In genomic region chr10:101818119-101818957, GRCh38 we compare ENCODE assay signal across 8 cellular contexts. TPM values are rescaled to one million over a fixed set of nuclear protein-coding genes. Genes with fewer than 3 reads are reported as not detected.
DNase-seq lines count a peak whose midpoint lies in the region; ATAC-seq, FAIRE-seq and TF ChIP-seq lines count a peak whose summit lies in the region.

TSS of gene OGA (minus strand) at chr10:101818444. CDS start at chr10:101818022, 422 bp downstream.

- H4K20me1 ChIP-seq in HepG2 (ENCODE audit: insufficient read depth, low read length): peaks cover 41% of the 10 kb centered on the region

- no peaks in the 10 kb centered on the region; a peak in 1 of 5 replicates for H3K36me3 ChIP-seq in HepG2 (replicated peaks in 1 of 2; ENCODE audit: control insufficient read depth in 1 of 2, insufficient read depth in 2 of 2, low read length in 2 of 2)

- peak; percentile 98 for FAIRE-seq in HepG2 (lab: Jason Lieb, UNC)

- peaks cover 39% of the 10 kb centered on the region for H3K4me1 Mint-ChIP-seq in activated CD4-positive, alpha-beta memory T cell treated with anti-CD3 and anti-CD28 coated beads for 36 hours (ENCODE audit: low read depth)

- H3K36me3 Mint-ChIP-seq in activated CD4-positive, alpha-beta memory T cell treated with anti-CD3 and anti-CD28 coated beads for 36 hours: peaks cover 12% of the 10 kb centered on the region

- no peaks in the 10 kb centered on the region for H3K27me3 Mint-ChIP-seq in activated CD4-positive, alpha-beta memory T cell treated with anti-CD3 and anti-CD28 coated beads for 36 hours

- in situ Hi-C loops in HepG2 (cut with HindIII; ENCODE audit: extremely low pct_ligation_motif_present, low pct_unique_long_range_greater_than_20kb): no loop called here

- no peaks in the 10 kb centered on the region for H3K9me3 ChIP-seq in HepG2 (ENCODE audit: low read length)

- intact Hi-C loops in activated CD4-positive, alpha-beta memory T cell treated with anti-CD3 and anti-CD28 coated beads for 36 hours (cut with micrococcal nuclease): loop anchor here (2.0 to 10.0 kb wide), 7 partner anchors 36 to 826 kb away; partner anchors contain the start of genes ACTR1A, FBXW4, NOLC1 and NPM3
- intact Hi-C loops in HepG2 (cut with micrococcal nuclease; ENCODE audit: unreplicated experiment): loop anchor here (2.0 to 10.0 kb wide), 2 partner anchors 18 to 686 kb away; partner anchors contain the start of genes ACTR1A and SUFU

- H3K79me2 ChIP-seq in HepG2 (ENCODE audit: insufficient read depth, low read length): peaks cover 59% of the 10 kb centered on the region

- TF ChIP-seq EP300 in HepG2 (IDR thresholded peaks at IDR 0.05; ENCODE audit: low read depth in 2 of 2, low read length in 2 of 2) (peak in 1 of 2 experiments; percentile 47; a peak in 2 of 4 replicates), HepG2 (CRISPR knock-in tag; IDR thresholded peaks at IDR 0.05; ENCODE audit: borderline replicate concordance) (no peak; the same call in 1 of the 2 replicates)

- peak within 1 kb of the TSS; percentile 87 for H3K9ac ChIP-seq in HepG2 (ENCODE audit: insufficient read depth, low read depth, low read length)

- H3K4me3 Mint-ChIP-seq in activated CD4-positive, alpha-beta memory T cell treated with anti-CD3 and anti-CD28 coated beads for 36 hours: peak within 1 kb of the TSS; percentile 97

- ATAC-seq in GM19438 (IDR thresholded peaks at IDR 0.05; ENCODE audit: low read depth, unreplicated experiment) (peak; percentile 82), HG03575 (IDR thresholded peaks at IDR 0.05; ENCODE audit: extremely low read depth, insufficient number of reproducible peaks, low FRiP score, unreplicated experiment) (peak; percentile 65), HepG2 (peak; percentile 90)

- peak within 1 kb of the TSS; percentile 97 for H3K27ac Mint-ChIP-seq in activated CD4-positive, alpha-beta memory T cell treated with anti-CD3 and anti-CD28 coated beads for 36 hours

- DNase-seq in CD1c-positive myeloid dendritic cell (ENCODE audit: extremely low spot score) (peak; percentile 98), NCI-H82 treated with DMSO at 0.1 percent for 48 hours (lab: John Stamatoyannopoulos, UW; ENCODE audit: unreplicated experiment) (peak; percentile 99), dermis microvascular lymphatic vessel endothelial cell (ENCODE audit: low read depth in 2 of 2) (peak; percentile 100), HepG2 (ENCODE audit: low spot score) (peak; percentile 99)
- peak; percentile 99 for DNase-seq in activated CD4-positive, alpha-beta memory T cell treated with anti-CD3 and anti-CD28 coated beads for 36 hours
- peak; percentile 96 for DNase-seq in stimulated activated CD4-positive, alpha-beta T cell treated with anti-CD3 and anti-CD28 coated beads, Interleukin-4, amount 100 ng/mL, for 1 hour

- POLR2A ChIA-PET in activated CD4-positive, alpha-beta memory T cell treated with anti-CD3 and anti-CD28 coated beads for 36 hours (lab: Charles Lee): interaction anchor here (0.6 to 2.9 kb wide), 20 partner anchors 10 to 1445 kb away, joined by 3 to 40 read pairs (median 4); partner anchors contain the start of genes ARL3, ARMH3, NOLC1 and NPM3
- POLR2A ChIA-PET in HepG2 (lab: Yijun Ruan, JAX): interaction anchor here (0.6 to 2.3 kb wide), 15 partner anchors 14 to 755 kb away, joined by 3 to 17 read pairs (median 3); partner anchors contain the start of gene NPM3

- peak; percentile 23; the same call in 1 of the 2 replicates for TF ChIP-seq RAD21 in HepG2 (CRISPR knock-in tag; IDR thresholded peaks at IDR 0.05)

- under 1% methylated on average over 47 of the region's 48 CpGs for WGBS in HepG2 (ENCODE audit: low lambda C conversion rate)

- peak within 1 kb of the TSS; percentile 91 for H3K27ac ChIP-seq in HepG2 (ENCODE audit: extremely low read length, insufficient read depth, low read length)

- H2AFZ ChIP-seq in HepG2 (ENCODE audit: low read length): peak within 1 kb of the TSS; percentile 83

- no peak for TF ChIP-seq CTCF in HepG2 (CRISPR knock-in tag; IDR thresholded peaks at IDR 0.05)

- peaks cover 38% of the 10 kb centered on the region for H3K4me1 ChIP-seq in HepG2 (ENCODE audit: insufficient read depth, low read length)

- H3K27me3 ChIP-seq in HepG2 (ENCODE audit: control insufficient read depth in 1 of 2, insufficient read depth in 2 of 2, low read length in 2 of 2): no peaks in the 10 kb centered on the region; a peak in 1 of 5 replicates

- H3K9me3 Mint-ChIP-seq in activated CD4-positive, alpha-beta memory T cell treated with anti-CD3 and anti-CD28 coated beads for 36 hours: no peaks in the 10 kb centered on the region

- H3K4me3 ChIP-seq in HepG2 (replicated peaks in 1 of 3; ENCODE audit: insufficient read depth in 1 of 3, low read depth in 2 of 3, low read length in 3 of 3): peak within 1 kb of the TSS; percentile 81 to 95 (median 89)

- BruUV-seq in HepG2 (replicated peaks; lab: Mats Ljungman, UMichigan): no TSS peak

- H3K4me2 ChIP-seq in HepG2 (ENCODE audit: low read depth, low read length): peak within 1 kb of the TSS; percentile 94

- peak; percentile 85 to 87 for TF ChIP-seq POLR2A in HepG2 (IDR thresholded peaks at IDR 0.05; ENCODE audit: insufficient read depth in 1 of 2, low read depth in 2 of 2, low read length in 2 of 2)

- CTCF ChIA-PET in activated CD4-positive, alpha-beta memory T cell treated with anti-CD3 and anti-CD28 coated beads for 36 hours (lab: Charles Lee): interaction anchor here (1.3 to 10.7 kb wide), 9 partner anchors 9 to 249 kb away, joined by 3 to 80 read pairs (median 5); partner anchors contain the start of genes KCNIP2 and NPM3
- CTCF ChIA-PET in HepG2 (lab: Yijun Ruan, JAX; ENCODE audit: low intra/inter-chr PET ratio, low total read pairs): no interaction called here

TF ChIP-seq in HepG2, 621 proteins besides CTCF, POLR2A, EP300 and RAD21 (continues in another document):
- 0 out of 2 replicates have a peak, but pooled peaks have one; percentile 62 for TF ChIP-seq BCL3 (CRISPR knock-in tag; IDR thresholded peaks at IDR 0.05)
- peak; percentile 99 for TF ChIP-seq ZFP91 (CRISPR knock-in tag; IDR thresholded peaks at IDR 0.05; ENCODE audit: borderline replicate concordance)
- TF ChIP-seq DNMT1 (CRISPR knock-in tag; IDR thresholded peaks at IDR 0.05): 0 out of 2 replicates have a peak, but pooled peaks have one; percentile 28
- TF ChIP-seq NR2F6 (IDR thresholded peaks at IDR 0.05): no peak
- TF ChIP-seq NR2F6 (CRISPR knock-in tag; IDR thresholded peaks at IDR 0.05): peak; percentile 37; the same call in 1 of the 2 replicates
- TF ChIP-seq PAF1 (CRISPR knock-in tag; IDR thresholded peaks at IDR 0.05): 0 out of 2 replicates have a peak, but pooled peaks have one; percentile 57
- TF ChIP-seq NFYB (CRISPR knock-in tag; IDR thresholded peaks at IDR 0.05): peak; percentile 51

RNA-seq across cellular contexts. Expression of gene OGA, which starts in this region (rescaled TPM):
- total RNA-seq in activated CD4-positive, alpha-beta memory T cell treated with anti-CD3 and anti-CD28 coated beads for 36 hours: 100 to 1,000 TPM in 1 of 2 experiments, 10 to 100 TPM in 1; 93.2 to 105 TPM
- total RNA-seq in dermis microvascular lymphatic vessel endothelial cell (47.8 and 49.9 TPM in 2 replicates), HepG2 (2016; rRNA removed; fragmentation: Illumina TruSeq; extraction: Trizol) (33.2 and 36.5 TPM in 2 replicates)
- 23.2 and 27.7 TPM in 2 replicates for total RNA-seq in HepG2 (2016; cell fraction: cytosol; rRNA removed; fragmentation: Illumina TruSeq; extraction: Trizol; ENCODE audit: low read depth)
- total RNA-seq in HepG2 (2016; cell fraction: insoluble cytoplasmic fraction; rRNA removed; fragmentation: Illumina TruSeq; extraction: Trizol): 30.6 and 34.0 TPM in 2 replicates
- total RNA-seq in HepG2 (2016; cell fraction: membrane; rRNA removed; fragmentation: Illumina TruSeq; extraction: Trizol): 23.7 and 29.9 TPM in 2 replicates
- 50.1 and 59.4 TPM in 2 replicates for total RNA-seq in HepG2 (2016; cell fraction: nucleus; rRNA removed; fragmentation: Illumina TruSeq; extraction: Trizol)
- polyA plus RNA-seq in HepG2 (2011; rRNA removed): 35.5 and 39.8 TPM in 2 replicates
- polyA plus RNA-seq in HepG2 (2011; cell fraction: cytosol; rRNA removed): 7.7 and 10.8 TPM in 2 replicates
- polyA plus RNA-seq in HepG2 (2011; cell fraction: nucleus; rRNA removed): 66.7 and 69.3 TPM in 2 replicates
- polyA plus RNA-seq in HepG2 (2012): 35.2 and 48.0 TPM in 2 replicates
- 1.0 and 1.1 TPM in 2 replicates for polyA plus RNA-seq in HepG2 (2016; cell fraction: cytosol; fragmentation: Illumina TruSeq; extraction: Trizol; ENCODE audit: low read depth)
- 24.3 and 27.7 TPM in 2 replicates for polyA plus RNA-seq in HepG2 (2016; cell fraction: insoluble cytoplasmic fraction; fragmentation: Illumina TruSeq; extraction: Trizol; ENCODE audit: low read depth)
- polyA plus RNA-seq in HepG2 (2016; cell fraction: membrane; fragmentation: Illumina TruSeq; extraction: Trizol; ENCODE audit: low read depth): 2.9 and 3.6 TPM in 2 replicates
- polyA plus RNA-seq in HepG2 (2016; cell fraction: nucleus; fragmentation: Illumina TruSeq; extraction: Trizol; ENCODE audit: insufficient read depth, low read depth): 105 and 122 TPM in 2 replicates
- polyA minus RNA-seq in HepG2 (2011; rRNA and poly(A)+ RNA removed; ENCODE audit: low replicate concordance): 18.7 and 34.4 TPM in 2 replicates
- polyA minus RNA-seq in HepG2 (2011; cell fraction: cytosol; rRNA and poly(A)+ RNA removed): 18.9 and 20.4 TPM in 2 replicates
- polyA minus RNA-seq in HepG2 (2011; cell fraction: nucleus; rRNA and poly(A)+ RNA removed): 91.7 and 107 TPM in 2 replicates

Comparison
In these comparisons a context has a peak if more than half of its experiments do, and no peak if none do; other contexts are left out.
1. Peak in every context shown above with its lines: DNase-seq, ATAC-seq, H3K4me3 ChIP-seq and H3K27ac ChIP-seq.